ENCODE assay signal across 1 cellular context in genomic region chr11:96271777-96272176, GRCh38.
TF ChIP-seq lines count a peak whose summit lies in the region.

No MANE protein-coding gene starts in this region.

TF ChIP-seq in H1, 55 proteins besides CTCF, POLR2A, EP300 and RAD21:
- TF ChIP-seq JUND (IDR thresholded peaks at IDR 0.05; ENCODE audit: low read length) = no peak
- no peak for TF ChIP-seq JUN (IDR thresholded peaks at IDR 0.05; ENCODE audit: low read depth, low read length)
- no peak for TF ChIP-seq POU5F1 (IDR thresholded peaks at IDR 0.05; ENCODE audit: low read depth, low read length)
- TF ChIP-seq SRF (IDR thresholded peaks at IDR 0.05; ENCODE audit: low read depth, low read length) = no peak
- no peak for TF ChIP-seq CTBP2 (IDR thresholded peaks at IDR 0.05; ENCODE audit: borderline replicate concordance, insufficient read depth, insufficient read length, low read length)
- no peak for TF ChIP-seq SIRT6 (IDR thresholded peaks at IDR 0.05; ENCODE audit: low read length)
- TF ChIP-seq USF2 (IDR thresholded peaks at IDR 0.05; ENCODE audit: low read length) = no peak
- no peak for TF ChIP-seq CEBPB (IDR thresholded peaks at IDR 0.05; ENCODE audit: low read depth, low read length)
- TF ChIP-seq CREB1 (IDR thresholded peaks at IDR 0.05) = no peak
- TF ChIP-seq FOSL1 (IDR thresholded peaks at IDR 0.05; ENCODE audit: insufficient read depth, low read depth, low read length) = no peak
- TF ChIP-seq ZNF274 (IDR thresholded peaks at IDR 0.05; ENCODE audit: borderline replicate concordance, extremely low read depth, low read length) = no peak
- no peak for TF ChIP-seq CHD2 (IDR thresholded peaks at IDR 0.05; ENCODE audit: low read length)
- no peak for TF ChIP-seq RNF2 (IDR thresholded peaks at IDR 0.05; ENCODE audit: borderline replicate concordance, low read depth, low read length, missing control alignments, poor library complexity, severe bottlenecking)
- TF ChIP-seq MAX (IDR thresholded peaks at IDR 0.05) = no peak
- TF ChIP-seq CBX8 (IDR thresholded peaks at IDR 0.05; ENCODE audit: borderline replicate concordance, low read depth, low read length) = no peak
- no peak for TF ChIP-seq SP4 (IDR thresholded peaks at IDR 0.05; ENCODE audit: low read length)
